Comparison of ENCODE assay signal across 13 cellular contexts in the genomic region with DNA sequence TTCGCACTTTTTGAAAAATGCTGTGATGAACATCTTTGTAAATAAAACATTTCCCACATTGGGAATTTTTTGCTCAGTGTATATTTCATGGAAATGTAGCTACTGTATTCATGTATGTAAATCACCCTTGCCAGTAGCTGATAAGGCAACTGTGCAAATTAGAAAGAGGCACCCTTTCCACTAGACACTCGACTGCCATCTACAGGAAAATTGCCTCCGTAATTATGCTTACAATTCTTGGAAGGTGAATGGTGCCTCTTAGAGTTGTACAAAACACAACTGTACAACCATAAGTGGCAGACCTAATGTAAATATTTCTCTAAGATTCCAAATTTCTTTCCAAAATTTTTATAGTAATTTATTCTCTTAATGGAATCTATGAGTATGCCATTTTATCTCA.
DNase-seq lines count a peak whose midpoint lies in the region; ATAC-seq and TF ChIP-seq lines count a peak whose summit lies in the region.
"Had no signal": no experiment of that assay in that cellular context is flagged by ENCODE, and none has a peak within 500 bp of the region (broad histone marks: within the 10 kb centered on the region; RNA-seq: fewer than 3 reads in every experiment).

No MANE protein-coding gene starts in this region.

- no peak overlapping the region for H3K27ac ChIP-seq in gastrocnemius medialis
- no peak overlapping the region for H3K27ac ChIP-seq in heart left ventricle
- H3K27ac ChIP-seq: esophagus squamous epithelium, tibial nerve had no signal

- TF ChIP-seq CTCF in GM12872 (IDR thresholded peaks at IDR 0.05; ENCODE audit: insufficient read depth, low read depth, low read length): peak; percentile 29; the same call in 2 of the 3 replicates
- peak; percentile 36 for TF ChIP-seq CTCF in astrocyte of the cerebellum (IDR thresholded peaks at IDR 0.05; ENCODE audit: low read depth, low read length, missing control alignments)
- no peak for TF ChIP-seq CTCF in gastrocnemius medialis (IDR thresholded peaks at IDR 0.05 in 4 of 5, conservative IDR thresholded peaks at IDR 0.05 in 1 of 5)
- TF ChIP-seq CTCF in heart left ventricle (IDR thresholded peaks at IDR 0.05): no peak

- no peak for ATAC-seq in gastrocnemius medialis
- no peak for ATAC-seq in heart left ventricle

- WGBS in heart left ventricle, 4 donors: 73 to 85% (median 80%) methylated on average over 3 of the region's 3 CpGs

- TF ChIP-seq POLR2A in gastrocnemius medialis (IDR thresholded peaks at IDR 0.05) (no peak), heart left ventricle (IDR thresholded peaks at IDR 0.05) (no peak)

- H3K36me3 ChIP-seq in gastrocnemius medialis: no peaks in the 10 kb centered on the region
- no peaks in the 10 kb centered on the region for H3K36me3 ChIP-seq in heart left ventricle
- H3K36me3 ChIP-seq: esophagus squamous epithelium, tibial nerve had no signal

- no peaks in the 10 kb centered on the region for H3K27me3 ChIP-seq in gastrocnemius medialis
- H3K27me3 ChIP-seq in heart left ventricle: no peaks in the 10 kb centered on the region
- H3K27me3 ChIP-seq: esophagus squamous epithelium, tibial nerve had no signal

- H3K4me1 ChIP-seq in gastrocnemius medialis (no peaks in the 10 kb centered on the region), heart left ventricle (peaks cover 0 to 6% (median 0%) of the 10 kb centered on the region in 12 donors)

- in situ Hi-C loops in ACHN (cut with HindIII; ENCODE audit: low pct_ligation_motif_present, low pct_unique_long_range_greater_than_20kb, low sequenced_read_pairs): no loop called here
- in situ Hi-C loops in astrocyte of the cerebellum (cut with HindIII; ENCODE audit: low sequenced_read_pairs): no loop called here
- in situ Hi-C loops in gastrocnemius medialis (cut with MboI; ENCODE audit: low sequenced_read_pairs in 4 of 4): no loop called here

- H3K4me3 ChIP-seq in astrocyte of the cerebellum (ENCODE audit: low read depth, low read length) (no peak overlapping the region), gastrocnemius medialis (no peak overlapping the region), heart left ventricle (no peak overlapping the region)
- H3K4me3 ChIP-seq: esophagus squamous epithelium, tibial nerve had no signal

- H3K9me3 ChIP-seq in gastrocnemius medialis (no peaks in the 10 kb centered on the region), heart left ventricle (no peaks in the 10 kb centered on the region)
- H3K9me3 ChIP-seq: esophagus squamous epithelium, tibial nerve had no signal

- DNase-seq in ACHN (peak; percentile 21), NCI-H2081 (lab: John Stamatoyannopoulos, UW) (peak; percentile 7 to 44), astrocyte of the cerebellum (ENCODE audit: low read depth) (no peak), gastrocnemius medialis (no peak), mucosa of gallbladder (ENCODE audit: low spot score) (no peak), heart left ventricle (no peak)
- no peak for DNase-seq in activated naive CD4-positive, alpha-beta T cell treated with anti-CD3 and anti-CD28 coated beads, Interleukin-2, amount 50 U/mL, for 16 hours
- DNase-seq: activated CD4-positive, alpha-beta T cell treated with anti-CD3 and anti-CD28 coated beads, Interleukin-2, amount 50 U/mL, for 48 hours; CD4-positive, CD25-positive, alpha-beta regulatory T cell; esophagus squamous epithelium; kidney had no signal

- intact Hi-C loops in gastrocnemius medialis (cut with DNase I; ENCODE audit: low total_unique reads) (no loop called here), heart left ventricle (cut with DNase I) (no loop called here)

Comparison
In these comparisons a context has a peak if more than half of its experiments do, and no peak if none do; other contexts are left out.
1. DNase-seq: peak in ACHN (single experiment) and NCI-H2081 (2 of 2); none in astrocyte of the cerebellum (single experiment), activated naive CD4-positive, alpha-beta T cell treated with anti-CD3 and anti-CD28 coated beads, Interleukin-2, amount 50 U/mL, for 16 hours (single experiment), gastrocnemius medialis (0 of 2), mucosa of gallbladder (single experiment) and heart left ventricle (0 of 5).
2. CTCF ChIP-seq: peak in GM12872 (single experiment) and astrocyte of the cerebellum (single experiment); none in gastrocnemius medialis (0 of 5) and heart left ventricle (0 of 12).